17 cellular contexts compared by ENCODE assay signal in genomic region chr15:92634046-92634445, GRCh38. TPM values are rescaled to one million over a fixed set of nuclear protein-coding genes. Genes with fewer than 3 reads are reported as not detected.
DNase-seq lines count a peak whose midpoint lies in the region; ATAC-seq, FAIRE-seq and TF ChIP-seq lines count a peak whose summit lies in the region.
"Had no signal": no experiment of that assay in that cellular context is flagged by ENCODE, and none has a peak within 500 bp of the region (broad histone marks: within the 10 kb centered on the region; RNA-seq: fewer than 3 reads in every experiment).

No MANE protein-coding gene starts in this region.

- H3K9me3 ChIP-seq in HUES6 (ENCODE audit: control insufficient read depth, insufficient read depth, low read depth, low read length) = no peaks in the 10 kb centered on the region; the same call in 1 of the 2 replicates
- no peaks in the 10 kb centered on the region for H3K9me3 ChIP-seq in stomach
- H3K9me3 ChIP-seq: MG63, SK-N-SH had no signal

- DNase-seq in glutamatergic neuron = no peak
- no peak for DNase-seq in stomach
- DNase-seq in RCC 7860 (ENCODE audit: low spot score) = no peak
- DNase-seq: CD4-positive, alpha-beta memory T cell; DMS79 treated with DMSO at 0.1 percent for 48 hours; MG63; NCI-H1092 treated with DMSO at 0.1 percent for 48 hours; NCI-H526 treated with DMSO at 0.1 percent for 48 hours; Right ventricle myocardium superior; SK-N-SH; T-cell had no signal

- WGBS in stomach, 5 donors = 63 to 77% (median 71%) methylated on average over 5 of the region's 5 CpGs

- TF ChIP-seq POLR2A in stomach (IDR thresholded peaks at IDR 0.05) = no peak

- H3K27ac ChIP-seq in HUES6 (ENCODE audit: low read depth, low read length) (peak overlapping the region; percentile 25; the same call in 1 of the 2 replicates), VCaP (peak overlapping the region; percentile 100), stomach (peak overlapping the region in 3 of 5 donors; percentile 17 to 91 (median 59))

- TF ChIP-seq EP300 in stomach (IDR thresholded peaks at IDR 0.05) = no peak

- H3K4me1 ChIP-seq in HUES6 (ENCODE audit: control insufficient read depth, insufficient read depth, low read length) = peaks cover 48% of the 10 kb centered on the region
- H3K4me1 ChIP-seq in stomach = peaks cover 50 to 64% (median 57%) of the 10 kb centered on the region in 4 donors

- ATAC-seq in GM21367 (IDR thresholded peaks at IDR 0.05; ENCODE audit: unreplicated experiment) (no peak), HG03135 (IDR thresholded peaks at IDR 0.05; ENCODE audit: unreplicated experiment) (no peak)
- ATAC-seq: T-cell had no signal

- H3K36me3 Mint-ChIP-seq in glutamatergic neuron (ENCODE audit: unreplicated experiment) = peaks cover 10% of the 10 kb centered on the region
- H3K36me3 Mint-ChIP-seq: CD4-positive, alpha-beta memory T cell; T-cell had no signal

- peaks cover 6% of the 10 kb centered on the region for H3K27me3 Mint-ChIP-seq in glutamatergic neuron (ENCODE audit: unreplicated experiment)

- H3K9me3 Mint-ChIP-seq in glutamatergic neuron (ENCODE audit: unreplicated experiment) = peaks cover 7% of the 10 kb centered on the region
- H3K9me3 Mint-ChIP-seq: T-cell had no signal

- intact Hi-C loops in stomach (cut with DNase I; ENCODE audit: low total_unique reads) = no loop called here

- peaks cover 12% of the 10 kb centered on the region for H3K36me3 ChIP-seq in HUES6 (ENCODE audit: control insufficient read depth, insufficient read depth, low read length)
- H3K36me3 ChIP-seq in stomach = peaks cover 0 to 13% (median 13%) of the 10 kb centered on the region in 4 donors
- H3K36me3 ChIP-seq: MG63 had no signal

- peaks cover 31% of the 10 kb centered on the region for H3K4me1 Mint-ChIP-seq in glutamatergic neuron (ENCODE audit: low read depth, unreplicated experiment)
- H3K4me1 Mint-ChIP-seq: B cell had no signal

- no peak for FAIRE-seq in RCC 7860 (lab: Jason Lieb, UNC)
- FAIRE-seq: G401.6 had no signal

- H3K9ac ChIP-seq in HUES6 (ENCODE audit: low read length) = no peak overlapping the region
- H3K9ac ChIP-seq: SK-N-SH had no signal

- peak overlapping the region; percentile 86 for H3K27ac Mint-ChIP-seq in glutamatergic neuron (ENCODE audit: unreplicated experiment)
- H3K27ac Mint-ChIP-seq: B cell; CD4-positive, alpha-beta memory T cell; T-cell had no signal

- no peak overlapping the region for H3K4me3 Mint-ChIP-seq in glutamatergic neuron (ENCODE audit: unreplicated experiment)
- H3K4me3 Mint-ChIP-seq: B cell; CD4-positive, alpha-beta memory T cell; T-cell had no signal

- no peak overlapping the region for H3K4me3 ChIP-seq in HUES6 (ENCODE audit: low read depth, low read length)
- H3K4me3 ChIP-seq in stomach = no peak overlapping the region
- H3K4me3 ChIP-seq: MG63 had no signal

- no peaks in the 10 kb centered on the region for H3K27me3 ChIP-seq in HUES6 (ENCODE audit: control insufficient read depth, insufficient read depth, low read length)
- H3K27me3 ChIP-seq in stomach = no peaks in the 10 kb centered on the region
- H3K27me3 ChIP-seq: MG63 had no signal

- TF ChIP-seq CTCF in VCaP (conservative IDR thresholded peaks at IDR 0.05) (no peak), glutamatergic neuron (IDR thresholded peaks at IDR 0.05; ENCODE audit: partially characterized antibody, unreplicated experiment) (no peak), stomach (IDR thresholded peaks at IDR 0.05) (no peak)

RNA-seq across cellular contexts. Expression of gene FAM174B, which starts 21.5 kb away (rescaled TPM):
- total RNA-seq in glutamatergic neuron (ENCODE audit: unreplicated experiment) (8.6 TPM), stomach (10 to 100 TPM; 14.6 to 54.0 (median 36.2) TPM)
- 10 to 100 TPM; 21.7 to 30.3 (median 22.7) TPM for polyA plus RNA-seq in stomach

Comparison
In these comparisons a context has a peak if more than half of its experiments do, and no peak if none do; other contexts are left out.
1. H3K27ac ChIP-seq: peak in every context shown above with its lines; median percentile 100 in VCaP; 59 in stomach; 25 in HUES6.